In the genomic region with DNA sequence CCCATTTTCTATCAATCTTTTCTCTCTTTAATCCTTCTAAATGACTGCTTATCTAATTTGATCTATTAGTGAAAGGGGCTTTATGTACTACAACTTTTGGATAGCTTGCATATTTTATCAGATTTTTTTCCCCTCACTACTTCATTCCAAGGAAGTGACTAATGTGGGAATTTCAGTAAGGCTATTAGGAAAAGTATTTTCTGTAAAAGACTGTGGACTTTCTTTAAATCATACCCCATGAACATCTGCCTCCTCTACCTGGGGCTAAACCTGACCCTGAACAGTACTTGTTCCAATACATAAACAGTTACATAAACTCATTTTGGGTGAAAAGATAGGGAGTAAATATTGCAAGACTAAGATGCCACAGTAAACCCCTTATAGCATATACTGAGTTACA, we compare ENCODE assay signal across 23 cellular contexts.
DNase-seq lines count a peak whose midpoint lies in the region; ATAC-seq and TF ChIP-seq lines count a peak whose summit lies in the region.
"Had no signal": no experiment of that assay in that cellular context is flagged by ENCODE, and none has a peak within 500 bp of the region (broad histone marks: within the 10 kb centered on the region; RNA-seq: fewer than 3 reads in every experiment).

No MANE protein-coding gene starts in this region.

- peaks cover 24% of the 10 kb centered on the region for H3K4me1 ChIP-seq in PC-3 (ENCODE audit: insufficient read depth, low read length)
- H3K4me1 ChIP-seq: stomach had no signal

- H3K4me2 ChIP-seq in PC-3 (ENCODE audit: low read length): 0 out of 2 replicates have a peak overlapping the region, but pooled peaks have one; percentile 0

- CTCF ChIA-PET in PC-3 (lab: Charles Lee): no interaction called here

- H3K36me3 Mint-ChIP-seq in stimulated activated effector memory CD8-positive, alpha-beta T cell treated with anti-CD3 and anti-CD28 coated beads, Interleukin-12 subunit alpha, Interleukin-12 subunit beta, amount 100 ng/mL, for 72 hours: no peaks in the 10 kb centered on the region
- H3K36me3 Mint-ChIP-seq: CD4-positive, alpha-beta memory T cell; natural killer cell; T-cell had no signal

- no peak overlapping the region for H3K4me3 Mint-ChIP-seq in stimulated activated effector memory CD8-positive, alpha-beta T cell treated with anti-CD3 and anti-CD28 coated beads, Interleukin-12 subunit alpha, Interleukin-12 subunit beta, amount 100 ng/mL, for 72 hours
- H3K4me3 Mint-ChIP-seq: CD4-positive, alpha-beta memory T cell; central memory CD8-positive, alpha-beta T cell; natural killer cell; T-cell had no signal

- no peak overlapping the region for H3K9ac ChIP-seq in PC-3 (ENCODE audit: low read length)

- no peaks in the 10 kb centered on the region for H3K79me2 ChIP-seq in PC-3 (ENCODE audit: low read length)

- H3K4me3 ChIP-seq in PC-3 (ENCODE audit: low read length): no peak overlapping the region
- H3K4me3 ChIP-seq: stomach had no signal

- H3K36me3 ChIP-seq in PC-3 (ENCODE audit: low read depth, low read length): no peaks in the 10 kb centered on the region
- H3K36me3 ChIP-seq: stomach had no signal

- peak; percentile 54 for ATAC-seq in PC-3
- ATAC-seq in stimulated activated effector memory CD8-positive, alpha-beta T cell treated with anti-CD3 and anti-CD28 coated beads, Interleukin-12 subunit alpha, Interleukin-12 subunit beta, amount 100 ng/mL, for 72 hours: no peak
- ATAC-seq: natural killer cell, T-cell had no signal

- no peaks in the 10 kb centered on the region for H3K9me2 ChIP-seq in PC-3 (replicated peaks; ENCODE audit: low read length)

- H3K9me3 Mint-ChIP-seq in stimulated activated effector memory CD8-positive, alpha-beta T cell treated with anti-CD3 and anti-CD28 coated beads, Interleukin-12 subunit alpha, Interleukin-12 subunit beta, amount 100 ng/mL, for 72 hours: peaks cover 3% of the 10 kb centered on the region
- H3K9me3 Mint-ChIP-seq: central memory CD8-positive, alpha-beta T cell; natural killer cell had no signal

- BruUV-seq in PC-3 (replicated peaks; lab: Mats Ljungman, UMichigan): no TSS peak

- no peak for TF ChIP-seq CTCF in PC-3 (conservative IDR thresholded peaks at IDR 0.05; ENCODE audit: low read depth, low read length)

- POLR2A ChIA-PET in PC-3 (lab: Charles Lee; ENCODE audit: unreplicated experiment): no interaction called here

- H3K27ac ChIP-seq in PC-3 (ENCODE audit: low read length): 0 out of 2 replicates have a peak overlapping the region, but pooled peaks have one; percentile 6
- H3K27ac ChIP-seq: stomach had no signal

- intact Hi-C loops in PC-3 (cut with micrococcal nuclease): no loop called here

- H4K20me1 ChIP-seq in PC-3 (ENCODE audit: low read length): no peaks in the 10 kb centered on the region

- no peak overlapping the region for H3K27ac Mint-ChIP-seq in stimulated activated effector memory CD8-positive, alpha-beta T cell treated with anti-CD3 and anti-CD28 coated beads, Interleukin-12 subunit alpha, Interleukin-12 subunit beta, amount 100 ng/mL, for 72 hours
- H3K27ac Mint-ChIP-seq: CD4-positive, alpha-beta memory T cell; natural killer cell; T-cell had no signal

- no peaks in the 10 kb centered on the region for H3K4me1 Mint-ChIP-seq in stimulated activated effector memory CD8-positive, alpha-beta T cell treated with anti-CD3 and anti-CD28 coated beads, Interleukin-12 subunit alpha, Interleukin-12 subunit beta, amount 100 ng/mL, for 72 hours
- H3K4me1 Mint-ChIP-seq: CD4-positive, alpha-beta memory T cell; central memory CD8-positive, alpha-beta T cell; natural killer cell; T-cell had no signal

- H2AFZ ChIP-seq in PC-3 (ENCODE audit: low read length): no peak overlapping the region

- DNase-seq in COLO829 (ENCODE audit: low spot score) (peak; percentile 63), PC-3 (peak; percentile 64), dermis blood vessel endothelial cell (peak; percentile 36), myocyte (ENCODE audit: low read depth) (peak; percentile 15), UCSD-AML1 (lab: John Stamatoyannopoulos, UW; ENCODE audit: unreplicated experiment) (no peak), GF-D8 (lab: John Stamatoyannopoulos, UW) (no peak), NCI-H524 (lab: John Stamatoyannopoulos, UW) (no peak)
- no peak for DNase-seq in stimulated activated effector memory CD8-positive, alpha-beta T cell treated with anti-CD3 and anti-CD28 coated beads, Interleukin-12 subunit alpha, Interleukin-12 subunit beta, amount 100 ng/mL, for 72 hours (ENCODE audit: low spot score in 2 of 2)
- DNase-seq: activated CD4-positive, alpha-beta T cell treated with anti-CD3 and anti-CD28 coated beads, Interleukin-2, amount 50 U/mL, for 1 hour; activated CD8-positive, alpha-beta memory T cell treated with anti-CD3 and anti-CD28 coated beads, Interleukin-2, amount 50 U/mL, for 4 hours; activated effector memory CD4-positive, alpha-beta T cell treated with anti-CD3 and anti-CD28 coated beads, Interleukin-2, amount 50 U/mL, for 16 hours; CD4-positive, alpha-beta memory T cell; effector CD8-positive, alpha-beta T cell; KG1; natural killer cell; NCI-H1930; NK-92 treated with Interleukin-12 subunit alpha and Interleukin-12 subunit beta, amount 100 ng/mL, for 24 hours; posterior cingulate gyrus; small intestine; stimulated activated CD4-positive, alpha-beta T cell treated with anti-CD3 and anti-CD28 coated beads, Interleukin-2, amount 100 ng/mL, for 48 hours; stomach; T-cell had no signal

- H3F3A ChIP-seq in PC-3 (ENCODE audit: low read length, unreplicated experiment): no peaks in the 10 kb centered on the region

- no peaks in the 10 kb centered on the region for H3K9me3 ChIP-seq in PC-3 (ENCODE audit: low read length)
- H3K9me3 ChIP-seq: stomach had no signal

- H3K27me3 ChIP-seq in PC-3 (ENCODE audit: low read length): no peaks in the 10 kb centered on the region
- H3K27me3 ChIP-seq: stomach had no signal

Comparison
In these comparisons a context has a peak if more than half of its experiments do, and no peak if none do; other contexts are left out.
1. DNase-seq: peak in COLO829 (single experiment), PC-3 (single experiment), dermis blood vessel endothelial cell (single experiment) and myocyte (single experiment); none in UCSD-AML1 (single experiment), GF-D8 (single experiment), NCI-H524 (0 of 2) and stimulated activated effector memory CD8-positive, alpha-beta T cell treated with anti-CD3 and anti-CD28 coated beads, Interleukin-12 subunit alpha, Interleukin-12 subunit beta, amount 100 ng/mL, for 72 hours (0 of 2).